13 cellular contexts compared by ENCODE assay signal in the genomic region with DNA sequence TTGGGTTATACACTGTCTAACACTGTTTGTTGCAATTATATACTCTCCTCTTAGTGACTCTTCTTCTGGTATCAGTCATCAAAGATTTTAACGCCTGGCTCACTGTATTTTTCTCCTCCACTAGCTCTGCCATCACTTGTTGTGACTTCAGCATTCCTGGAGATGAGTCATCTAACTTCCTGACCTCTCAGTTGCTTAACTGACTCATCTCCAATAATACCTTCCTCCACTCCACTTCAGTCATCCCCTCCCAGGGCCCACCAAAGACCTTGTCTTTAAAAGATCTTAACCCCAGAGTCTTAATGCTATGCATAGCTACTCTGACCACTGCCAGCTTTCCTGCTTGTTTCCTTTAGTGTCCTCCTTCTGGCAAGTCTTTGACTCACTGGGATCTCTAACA. TPM values are rescaled to one million over a fixed set of nuclear protein-coding genes. Genes with fewer than 3 reads are reported as not detected.
A peak's percentile ranks its signal among the peaks of the same experiment; 100 is the strongest.
DNase-seq lines count a peak whose midpoint lies in the region; ATAC-seq and TF ChIP-seq lines count a peak whose summit lies in the region.
"Had no signal": no experiment of that assay in that cellular context is flagged by ENCODE, and none has a peak within 500 bp of the region (broad histone marks: within the 10 kb centered on the region; RNA-seq: fewer than 3 reads in every experiment).

No MANE protein-coding gene starts in this region.

- ATAC-seq in body of pancreas: no peak

- no peak overlapping the region for H3K4ac ChIP-seq in mesendoderm (ENCODE audit: low read depth, low read length)

- no peak overlapping the region for H2BK120ac ChIP-seq in mesendoderm (ENCODE audit: low read depth, low read length)

- no peak overlapping the region for H4K5ac ChIP-seq in mesendoderm (ENCODE audit: low read length)

- no peak overlapping the region for H3K4me2 ChIP-seq in mesendoderm (ENCODE audit: low read length)

- no peaks in the 10 kb centered on the region for H3K79me1 ChIP-seq in mesendoderm (ENCODE audit: low read length)

- H3K56ac ChIP-seq in mesendoderm (ENCODE audit: low read length): no peak overlapping the region

- H3K9ac ChIP-seq in NT2/D1 (ENCODE audit: insufficient read length, low read depth) (no peak overlapping the region), mesendoderm (ENCODE audit: low read length) (no peak overlapping the region)

- H3K79me2 ChIP-seq in mesendoderm (ENCODE audit: control insufficient read depth, insufficient read depth, low read length): no peaks in the 10 kb centered on the region

- no peak overlapping the region for H3K4me3 ChIP-seq in NT2/D1 (ENCODE audit: insufficient read length, low read depth)
- no peak overlapping the region for H3K4me3 ChIP-seq in choroid plexus epithelial cell (ENCODE audit: low read depth, low read length)
- no peak overlapping the region for H3K4me3 ChIP-seq in mesendoderm (ENCODE audit: low read length)
- H3K4me3 ChIP-seq in coronary artery: no peak overlapping the region
- no peak overlapping the region for H3K4me3 ChIP-seq in BE2C (ENCODE audit: low read depth, low read length)
- H3K4me3 ChIP-seq in body of pancreas: no peak overlapping the region
- H3K4me3 ChIP-seq: ascending aorta, gastrocnemius medialis, spleen had no signal

- H3K23ac ChIP-seq in mesendoderm (ENCODE audit: low read length): no peak overlapping the region

- intact Hi-C loops in body of pancreas (cut with DNase I): no loop called here

- no CpG with 5 or more reads among the region's 1 CpG for WGBS in mesendoderm (ENCODE audit: extremely low coverage, insufficient coverage, low lambda C conversion rate)
- 79 to 91% methylated on average over 1 of the region's 1 CpG for WGBS in body of pancreas, 2 donors

- H3K9me3 ChIP-seq in NT2/D1 (ENCODE audit: insufficient read depth, low read length) (peaks cover 7% of the 10 kb centered on the region; the same call in 1 of the 2 replicates), BE2C (no peaks in the 10 kb centered on the region), body of pancreas (no peaks in the 10 kb centered on the region)
- H3K9me3 ChIP-seq: ascending aorta, Caco-2, gastrocnemius medialis had no signal

- no peak overlapping the region for H2BK15ac ChIP-seq in mesendoderm (replicated peaks; ENCODE audit: low read depth)

- no peak for TF ChIP-seq POLR2A in body of pancreas (IDR thresholded peaks at IDR 0.05)

- H3K27me3 ChIP-seq in NT2/D1 (ENCODE audit: insufficient read depth, insufficient read length): no peaks in the 10 kb centered on the region
- H3K27me3 ChIP-seq in mesendoderm (ENCODE audit: insufficient read depth, low read length, poor library complexity): no peaks in the 10 kb centered on the region
- H3K27me3 ChIP-seq in BE2C: no peaks in the 10 kb centered on the region
- no peaks in the 10 kb centered on the region for H3K27me3 ChIP-seq in body of pancreas
- H3K27me3 ChIP-seq: ascending aorta, gastrocnemius medialis, spleen had no signal

- no peak overlapping the region for H3K27ac ChIP-seq in mesendoderm (ENCODE audit: low read depth, low read length)
- no peak overlapping the region for H3K27ac ChIP-seq in coronary artery
- H3K27ac ChIP-seq in body of pancreas: no peak overlapping the region
- H3K27ac ChIP-seq: ascending aorta, gastrocnemius medialis, spleen had no signal

- H3K18ac ChIP-seq in mesendoderm (ENCODE audit: low read length): no peak overlapping the region

- TF ChIP-seq CTCF in choroid plexus epithelial cell (conservative IDR thresholded peaks at IDR 0.05; ENCODE audit: low read depth, low read length) (no peak), coronary artery (IDR thresholded peaks at IDR 0.05) (no peak), BE2C (IDR thresholded peaks at IDR 0.05; ENCODE audit: low read depth, low read length) (no peak), body of pancreas (IDR thresholded peaks at IDR 0.05) (no peak)

- H3K4me1 ChIP-seq in NT2/D1 (ENCODE audit: insufficient read depth, insufficient read length): no peaks in the 10 kb centered on the region
- H3K4me1 ChIP-seq in mesendoderm (ENCODE audit: control insufficient read depth, low read depth, low read length): peaks cover 9% of the 10 kb centered on the region
- no peaks in the 10 kb centered on the region for H3K4me1 ChIP-seq in BE2C
- H3K4me1 ChIP-seq in body of pancreas: no peaks in the 10 kb centered on the region
- H3K4me1 ChIP-seq: ascending aorta, gastrocnemius medialis, spleen had no signal

- DNase-seq in GM04503 (ENCODE audit: low read depth): peak; percentile 0
- peak; percentile 80 for DNase-seq in NT2/D1 (ENCODE audit: low read depth, low spot score)
- peak; percentile 84 for DNase-seq in choroid plexus epithelial cell (ENCODE audit: low read depth)
- peak; percentile 96 for DNase-seq in mesendoderm
- no peak for DNase-seq in coronary artery (ENCODE audit: low spot score)
- no peak for DNase-seq in ureter (ENCODE audit: low spot score)
- no peak for DNase-seq in BE2C
- no peak for DNase-seq in body of pancreas
- DNase-seq: Caco-2, gastrocnemius medialis, KBM-7, spleen had no signal

- H2AK5ac ChIP-seq in mesendoderm (ENCODE audit: low read length): no peak overlapping the region

- no peak overlapping the region for H4K8ac ChIP-seq in mesendoderm (ENCODE audit: low read depth, low read length)

- no peak overlapping the region for H2BK5ac ChIP-seq in mesendoderm (ENCODE audit: low read length)

- H3K36me3 ChIP-seq in NT2/D1 (ENCODE audit: insufficient read depth, insufficient read length, low read length) (no peaks in the 10 kb centered on the region), mesendoderm (ENCODE audit: control insufficient read depth, insufficient read depth, low read length) (no peaks in the 10 kb centered on the region), BE2C (no peaks in the 10 kb centered on the region), body of pancreas (replicated peaks in 1 of 2; ENCODE audit: insufficient read depth in 1 of 2, low read depth in 2 of 2) (no peaks in the 10 kb centered on the region)
- H3K36me3 ChIP-seq: ascending aorta, gastrocnemius medialis, spleen had no signal

RNA-seq across cellular contexts. Expression of gene CLSTN2, which starts 28.5 kb away (rescaled TPM):
- 0.11 TPM for polyA plus RNA-seq in mesendoderm (2013, experiment 1 of 2)
- polyA plus RNA-seq in mesendoderm (2013, experiment 2 of 2): 0.14 TPM
- total RNA-seq in ureter (9.7 TPM), body of pancreas (10 to 100 TPM; 14.5 to 14.8 TPM)
- 14.9 TPM for polyA plus RNA-seq in BE2C (2012; ENCODE audit: insufficient read depth, insufficient read length, low read depth)

Comparison
In these comparisons a context has a peak if more than half of its experiments do, and no peak if none do; other contexts are left out.
1. DNase-seq: peak in GM04503 (single experiment), NT2/D1 (single experiment), choroid plexus epithelial cell (single experiment) and mesendoderm (single experiment); none in coronary artery (single experiment), ureter (single experiment), BE2C (single experiment) and body of pancreas (0 of 4).